Comparison of ENCODE assay signal across 7 cellular contexts in genomic region chr2:176131617-176132396, GRCh38. TPM values are rescaled to one million over a fixed set of nuclear protein-coding genes. Genes with fewer than 3 reads are reported as not detected.
DNase-seq lines count a peak whose midpoint lies in the region; ATAC-seq and TF ChIP-seq lines count a peak whose summit lies in the region.
"Had no signal": no experiment of that assay in that cellular context is flagged by ENCODE, and none has a peak within 500 bp of the region (broad histone marks: within the 10 kb centered on the region; RNA-seq: fewer than 3 reads in every experiment).

No MANE protein-coding gene starts in this region.

- H3K36me3 Mint-ChIP-seq in activated B cell treated with CpG ODN at 0.5 μM for 24 hours (ENCODE audit: low read depth) (no peaks in the 10 kb centered on the region), memory B cell (peaks cover 2% of the 10 kb centered on the region)

- POLR2A ChIA-PET in activated B cell treated with CpG ODN at 0.5 μM for 24 hours (lab: Charles Lee), result interaction anchor here (0.5 kb wide), 1 partner anchor 1748 kb away, joined by 6 read pairs; no protein-coding TSS in a partner anchor

- CTCF ChIA-PET in activated B cell treated with CpG ODN at 0.5 μM for 24 hours (lab: Charles Lee), result interaction anchor here (1.4 to 4.1 kb wide), 3 partner anchors 324 to 521 kb away, joined by 5 to 19 read pairs (median 7); no protein-coding TSS in a partner anchor

- peak overlapping the region; percentile 68 for H3K4me3 Mint-ChIP-seq in activated B cell treated with CpG ODN at 0.5 μM for 24 hours
- H3K4me3 Mint-ChIP-seq in memory B cell, result peak overlapping the region; percentile 68

- intact Hi-C loops in activated B cell treated with CpG ODN at 0.5 μM for 24 hours (cut with micrococcal nuclease) (loop anchor here (2.0 to 10.0 kb wide), 4 partner anchors 25 to 1797 kb away; partner anchors contain the start of genes HOXD12, HOXD3 and SP9), head of caudate nucleus (cut with DNase I) (no loop called here)

- peak overlapping the region; percentile 59 for H3K4me3 ChIP-seq in AG10803 (ENCODE audit: low read length)

- H3K27me3 Mint-ChIP-seq in activated B cell treated with CpG ODN at 0.5 μM for 24 hours (peaks cover 71% of the 10 kb centered on the region), memory B cell (peaks cover 36% of the 10 kb centered on the region)

- DNase-seq in AG10803 (ENCODE audit: low read depth), result no peak
- no peak for DNase-seq in activated B cell treated with CpG ODN at 0.5 μM for 24 hours
- DNase-seq in memory B cell (ENCODE audit: low spot score in 2 of 2), result no peak
- DNase-seq in head of caudate nucleus, result no peak
- no peak for DNase-seq in SIG-M5 treated with dmso at 0.1 percent for 504 hours (lab: John Stamatoyannopoulos, UW; ENCODE audit: unreplicated experiment)
- no peak for DNase-seq in AG08395 (ENCODE audit: low spot score)
- DNase-seq: amniotic stem cell had no signal

- H3K27ac Mint-ChIP-seq in activated B cell treated with CpG ODN at 0.5 μM for 24 hours, result no peak overlapping the region
- H3K27ac Mint-ChIP-seq in memory B cell, result peak overlapping the region; percentile 87

- H3K9me3 Mint-ChIP-seq in activated B cell treated with CpG ODN at 0.5 μM for 24 hours, result no peaks in the 10 kb centered on the region
- H3K9me3 Mint-ChIP-seq in memory B cell, result peaks cover 2% of the 10 kb centered on the region

- H3K4me1 Mint-ChIP-seq in activated B cell treated with CpG ODN at 0.5 μM for 24 hours, result peaks cover 42% of the 10 kb centered on the region
- peaks cover 12% of the 10 kb centered on the region for H3K4me1 Mint-ChIP-seq in memory B cell

- no peak for ATAC-seq in activated B cell treated with CpG ODN at 0.5 μM for 24 hours (ENCODE audit: low read depth)
- ATAC-seq in memory B cell (ENCODE audit: low read depth), result no peak

- no peak for TF ChIP-seq CTCF in AG10803 (conservative IDR thresholded peaks at IDR 0.05; ENCODE audit: low read length)
- TF ChIP-seq CTCF in activated B cell treated with CpG ODN at 0.5 μM for 24 hours (IDR thresholded peaks at IDR 0.05), result no peak

RNA-seq across cellular contexts. Expression of gene HOXD8, which starts 2.3 kb away (rescaled TPM):
- total RNA-seq in activated B cell treated with CpG ODN at 0.5 μM for 24 hours, result not detected in 2 replicates

RNA-seq across cellular contexts. Expression of gene HOXD9, which starts 9.3 kb away (rescaled TPM):
- total RNA-seq in activated B cell treated with CpG ODN at 0.5 μM for 24 hours, result not detected in 2 replicates

RNA-seq across cellular contexts. Expression of gene HOXD10, which starts 15.2 kb away (rescaled TPM):
- total RNA-seq in activated B cell treated with CpG ODN at 0.5 μM for 24 hours, result not detected in 2 replicates

RNA-seq across cellular contexts. Expression of gene HOXD4, which starts 19.5 kb away (rescaled TPM):
- total RNA-seq in activated B cell treated with CpG ODN at 0.5 μM for 24 hours, result not detected in 2 replicates

RNA-seq across cellular contexts. Expression of gene HOXD11, which starts 24.7 kb away (rescaled TPM):
- not detected in 2 replicates for total RNA-seq in activated B cell treated with CpG ODN at 0.5 μM for 24 hours
